18 cellular contexts compared by ENCODE assay signal in genomic region chr11:96027021-96027420, GRCh38.
A peak's percentile ranks its signal among the peaks of the same experiment; 100 is the strongest.
DNase-seq lines count a peak whose midpoint lies in the region; ATAC-seq, FAIRE-seq and TF ChIP-seq lines count a peak whose summit lies in the region.
"Had no signal": no experiment of that assay in that cellular context is flagged by ENCODE, and none has a peak within 500 bp of the region (broad histone marks: within the 10 kb centered on the region; RNA-seq: fewer than 3 reads in every experiment).

No MANE protein-coding gene starts in this region.

- POLR2A ChIA-PET in activated CD4-positive, alpha-beta T cell treated with anti-CD3 and anti-CD28 coated beads, Interleukin-2, amount 10 ng/mL, durations not matched to agents 7 days and 5 days (lab: Charles Lee): no interaction called here
- POLR2A ChIA-PET in CD4-positive, alpha-beta T cell (lab: Charles Lee): interaction anchor here (0.6 kb wide), 1 partner anchor 237 kb away, joined by 3 read pairs; no protein-coding TSS in a partner anchor
- POLR2A ChIA-PET in naive thymus-derived CD4-positive, alpha-beta T cell (lab: Charles Lee): interaction anchor here (0.6 to 3.8 kb wide), 2 partner anchors 13 to 24 kb away, joined by 3 to 16 read pairs; no protein-coding TSS in a partner anchor

- H3K9me3 ChIP-seq in CD4-positive, alpha-beta T cell (ENCODE audit: control insufficient read depth, low read length): no peaks in the 10 kb centered on the region
- H3K9me3 ChIP-seq in WERI-Rb-1 (ENCODE audit: severe bottlenecking): no peaks in the 10 kb centered on the region
- H3K9me3 ChIP-seq in naive thymus-derived CD4-positive, alpha-beta T cell (ENCODE audit: control insufficient read depth in 2 of 3, low read length in 3 of 3): no peaks in the 10 kb centered on the region
- H3K9me3 ChIP-seq: BLaER1 had no signal

- CTCF ChIA-PET in activated CD4-positive, alpha-beta T cell treated with anti-CD3 and anti-CD28 coated beads, Interleukin-2, amount 10 ng/mL, durations not matched to agents 7 days and 5 days (lab: Charles Lee): interaction anchor here (0.6 to 1.2 kb wide), 2 partner anchors 27 to 249 kb away, joined by 3 to 5 read pairs; no protein-coding TSS in a partner anchor
- CTCF ChIA-PET in CD4-positive, alpha-beta T cell (lab: Charles Lee): interaction anchor here (0.9 kb wide), 1 partner anchor 28 kb away, joined by 3 read pairs; no protein-coding TSS in a partner anchor
- CTCF ChIA-PET in naive thymus-derived CD4-positive, alpha-beta T cell (lab: Charles Lee): no interaction called here

- no peak overlapping the region for H3K4me3 Mint-ChIP-seq in activated CD4-positive, alpha-beta T cell treated with anti-CD3 and anti-CD28 coated beads, Interleukin-2, amount 10 ng/mL, durations not matched to agents 7 days and 5 days
- no peak overlapping the region for H3K4me3 Mint-ChIP-seq in CD4-positive, alpha-beta T cell
- H3K4me3 Mint-ChIP-seq in naive thymus-derived CD4-positive, alpha-beta T cell: peak overlapping the region in 2 of 10 donors; percentile 1 to 12

- peaks cover 0 to 17% of the 10 kb centered on the region in 2 donors for H3K4me1 ChIP-seq in naive thymus-derived CD4-positive, alpha-beta T cell (ENCODE audit: control insufficient read depth in 2 of 2, insufficient read depth in 2 of 2, low read length in 2 of 2)
- H3K4me1 ChIP-seq: BLaER1 had no signal

- ATAC-seq in CD4-positive, alpha-beta T cell (ENCODE audit: poor library complexity): no peak
- no peak for ATAC-seq in naive thymus-derived CD4-positive, alpha-beta T cell
- no peak for ATAC-seq in GM19035 (IDR thresholded peaks at IDR 0.05; ENCODE audit: unreplicated experiment)
- ATAC-seq: HCT116 had no signal

- no peak for FAIRE-seq in frontal cortex (lab: Jason Lieb, UNC)
- FAIRE-seq: D721Med, H54 had no signal

- no peaks in the 10 kb centered on the region for H3K27me3 ChIP-seq in CD4-positive, alpha-beta T cell (ENCODE audit: control insufficient read depth, insufficient read depth, low read length)
- no peaks in the 10 kb centered on the region for H3K27me3 ChIP-seq in WERI-Rb-1 (ENCODE audit: insufficient read depth, low read depth, severe bottlenecking)
- no peaks in the 10 kb centered on the region for H3K27me3 ChIP-seq in naive thymus-derived CD4-positive, alpha-beta T cell (ENCODE audit: control insufficient read depth in 2 of 2, insufficient read depth in 2 of 2, low read length in 2 of 2)
- H3K27me3 ChIP-seq: BLaER1 had no signal

- H3K4me3 ChIP-seq in WERI-Rb-1 (ENCODE audit: low read depth, low read length): no peak overlapping the region
- no peak overlapping the region for H3K4me3 ChIP-seq in naive thymus-derived CD4-positive, alpha-beta T cell (ENCODE audit: low read length)
- H3K4me3 ChIP-seq: BLaER1 had no signal

- no peak overlapping the region for H3K27ac ChIP-seq in CD4-positive, alpha-beta T cell (ENCODE audit: low read depth, low read length)
- H3K27ac ChIP-seq in WERI-Rb-1: peak overlapping the region; percentile 67
- H3K27ac ChIP-seq in naive thymus-derived CD4-positive, alpha-beta T cell (ENCODE audit: low read depth, low read length): peak overlapping the region; percentile 23
- H3K27ac ChIP-seq: BLaER1 had no signal

- H3K36me3 Mint-ChIP-seq in activated CD4-positive, alpha-beta T cell treated with anti-CD3 and anti-CD28 coated beads, Interleukin-2, amount 10 ng/mL, durations not matched to agents 7 days and 5 days (ENCODE audit: low read depth): peaks cover 18% of the 10 kb centered on the region
- H3K36me3 Mint-ChIP-seq in CD4-positive, alpha-beta T cell (ENCODE audit: low read depth): peaks cover 19% of the 10 kb centered on the region
- peaks cover 5 to 27% (median 7%) of the 10 kb centered on the region in 5 donors for H3K36me3 Mint-ChIP-seq in naive thymus-derived CD4-positive, alpha-beta T cell

- H3K27ac Mint-ChIP-seq in activated CD4-positive, alpha-beta T cell treated with anti-CD3 and anti-CD28 coated beads, Interleukin-2, amount 10 ng/mL, durations not matched to agents 7 days and 5 days: peak overlapping the region; percentile 0
- H3K27ac Mint-ChIP-seq in CD4-positive, alpha-beta T cell: peak overlapping the region; percentile 81
- peak overlapping the region in 8 of 9 donors; percentile 22 to 86 (median 69) for H3K27ac Mint-ChIP-seq in naive thymus-derived CD4-positive, alpha-beta T cell

- intact Hi-C loops in CD4-positive, alpha-beta T cell (cut with DNase I, micrococcal nuclease): no loop called here
- intact Hi-C loops in naive thymus-derived CD4-positive, alpha-beta T cell (cut with micrococcal nuclease): no loop called here

- peaks cover 3% of the 10 kb centered on the region for H3K36me3 ChIP-seq in WERI-Rb-1
- H3K36me3 ChIP-seq in naive thymus-derived CD4-positive, alpha-beta T cell (ENCODE audit: control insufficient read depth in 2 of 3, insufficient read depth in 3 of 3, low read length in 3 of 3): peaks cover 0 to 4% (median 0%) of the 10 kb centered on the region in 3 experiments
- H3K36me3 ChIP-seq: BLaER1 had no signal

- no peak for TF ChIP-seq CTCF in CD4-positive, alpha-beta T cell (IDR thresholded peaks at IDR 0.05)
- TF ChIP-seq CTCF in WERI-Rb-1 (IDR thresholded peaks at IDR 0.05; ENCODE audit: low read depth, low read length): no peak

- peaks cover 27% of the 10 kb centered on the region for H3K4me1 Mint-ChIP-seq in activated CD4-positive, alpha-beta T cell treated with anti-CD3 and anti-CD28 coated beads, Interleukin-2, amount 10 ng/mL, durations not matched to agents 7 days and 5 days
- peaks cover 82% of the 10 kb centered on the region for H3K4me1 Mint-ChIP-seq in CD4-positive, alpha-beta T cell (ENCODE audit: low read depth)
- peaks cover 22 to 90% (median 86%) of the 10 kb centered on the region in 7 donors for H3K4me1 Mint-ChIP-seq in naive thymus-derived CD4-positive, alpha-beta T cell

- no peaks in the 10 kb centered on the region for H3K27me3 Mint-ChIP-seq in activated CD4-positive, alpha-beta T cell treated with anti-CD3 and anti-CD28 coated beads, Interleukin-2, amount 10 ng/mL, durations not matched to agents 7 days and 5 days
- H3K27me3 Mint-ChIP-seq in CD4-positive, alpha-beta T cell: no peaks in the 10 kb centered on the region
- H3K27me3 Mint-ChIP-seq in naive thymus-derived CD4-positive, alpha-beta T cell: no peaks in the 10 kb centered on the region

- no peak for DNase-seq in activated CD4-positive, alpha-beta T cell treated with anti-CD3 and anti-CD28 coated beads, Interleukin-2, amount 10 ng/mL, durations not matched to agents 7 days and 5 days
- DNase-seq in activated CD4-positive, alpha-beta T cell treated with anti-CD3 and anti-CD28 coated beads for 4 hours: no peak
- DNase-seq in CD4-positive, alpha-beta T cell: no peak
- DNase-seq in WERI-Rb-1 (no peak), kidney tubule cell (ENCODE audit: low spot score) (no peak), frontal cortex (ENCODE audit: low spot score in 2 of 2) (no peak)
- no peak for DNase-seq in naive thymus-derived CD4-positive, alpha-beta T cell
- DNase-seq: 8988T, AML-193, DMS153, DMS79 treated with DMSO at 0.1 percent for 48 hours, GDM1, IMR-90 had no signal

- H3K9me3 Mint-ChIP-seq in activated CD4-positive, alpha-beta T cell treated with anti-CD3 and anti-CD28 coated beads, Interleukin-2, amount 10 ng/mL, durations not matched to agents 7 days and 5 days: no peaks in the 10 kb centered on the region
- H3K9me3 Mint-ChIP-seq in CD4-positive, alpha-beta T cell: no peaks in the 10 kb centered on the region
- H3K9me3 Mint-ChIP-seq in naive thymus-derived CD4-positive, alpha-beta T cell: no peaks in the 10 kb centered on the region

Comparison
In these comparisons a context has a peak if more than half of its experiments do, and no peak if none do; other contexts are left out.
1. H3K27ac Mint-ChIP-seq: peak in every context shown above with its lines; median percentile 81 in CD4-positive, alpha-beta T cell; 69 in naive thymus-derived CD4-positive, alpha-beta T cell; 0 in activated CD4-positive, alpha-beta T cell treated with anti-CD3 and anti-CD28 coated beads, Interleukin-2, amount 10 ng/mL, durations not matched to agents 7 days and 5 days.